11 cellular contexts compared by ENCODE assay signal in genomic region chr1:58592521-58593134, GRCh38. TPM values are rescaled to one million over a fixed set of nuclear protein-coding genes. Genes with fewer than 3 reads are reported as not detected.
DNase-seq lines count a peak whose midpoint lies in the region; ATAC-seq and TF ChIP-seq lines count a peak whose summit lies in the region.
"Had no signal": no experiment of that assay in that cellular context is flagged by ENCODE, and none has a peak within 500 bp of the region (broad histone marks: within the 10 kb centered on the region; RNA-seq: fewer than 3 reads in every experiment).

No MANE protein-coding gene starts in this region.

- no peak overlapping the region for H3K27ac Mint-ChIP-seq in stimulated activated effector memory CD8-positive, alpha-beta T cell treated with anti-CD3 and anti-CD28 coated beads, Interleukin-12 subunit alpha, Interleukin-12 subunit beta, amount 100 ng/mL, for 72 hours
- no peak overlapping the region for H3K27ac Mint-ChIP-seq in activated CD8-positive, alpha-beta memory T cell treated with anti-CD3 and anti-CD28 coated beads, Interleukin-2, amount 10 ng/mL, durations not matched to agents 7 days and 5 days
- H3K27ac Mint-ChIP-seq: activated naive CD8-positive, alpha-beta T cell treated with anti-CD3 and anti-CD28 coated beads for 36 hours; T-cell had no signal

- no peak overlapping the region for H3K4me3 Mint-ChIP-seq in stimulated activated effector memory CD8-positive, alpha-beta T cell treated with anti-CD3 and anti-CD28 coated beads, Interleukin-12 subunit alpha, Interleukin-12 subunit beta, amount 100 ng/mL, for 72 hours
- H3K4me3 Mint-ChIP-seq in activated CD8-positive, alpha-beta memory T cell treated with anti-CD3 and anti-CD28 coated beads, Interleukin-2, amount 10 ng/mL, durations not matched to agents 7 days and 5 days, result no peak overlapping the region
- H3K4me3 Mint-ChIP-seq: activated naive CD8-positive, alpha-beta T cell treated with anti-CD3 and anti-CD28 coated beads for 36 hours; T-cell had no signal

- peaks cover 44% of the 10 kb centered on the region for H3K27me3 Mint-ChIP-seq in activated CD8-positive, alpha-beta memory T cell treated with anti-CD3 and anti-CD28 coated beads, Interleukin-2, amount 10 ng/mL, durations not matched to agents 7 days and 5 days

- no peak overlapping the region for H3K4me3 ChIP-seq in AG04449 (ENCODE audit: low read depth, low read length)

- no peaks in the 10 kb centered on the region for H3K4me1 Mint-ChIP-seq in stimulated activated effector memory CD8-positive, alpha-beta T cell treated with anti-CD3 and anti-CD28 coated beads, Interleukin-12 subunit alpha, Interleukin-12 subunit beta, amount 100 ng/mL, for 72 hours
- H3K4me1 Mint-ChIP-seq in activated CD8-positive, alpha-beta memory T cell treated with anti-CD3 and anti-CD28 coated beads, Interleukin-2, amount 10 ng/mL, durations not matched to agents 7 days and 5 days, result no peaks in the 10 kb centered on the region
- H3K4me1 Mint-ChIP-seq: activated naive CD8-positive, alpha-beta T cell treated with anti-CD3 and anti-CD28 coated beads for 36 hours; T-cell had no signal

- POLR2A ChIA-PET in AG04449 (lab: Yijun Ruan, JAX), result no interaction called here

- no peak for ATAC-seq in stimulated activated effector memory CD8-positive, alpha-beta T cell treated with anti-CD3 and anti-CD28 coated beads, Interleukin-12 subunit alpha, Interleukin-12 subunit beta, amount 100 ng/mL, for 72 hours
- ATAC-seq in GM19452 (IDR thresholded peaks at IDR 0.05; ENCODE audit: unreplicated experiment), result no peak
- no peak for ATAC-seq in activated CD8-positive, alpha-beta memory T cell treated with anti-CD3 and anti-CD28 coated beads, Interleukin-2, amount 10 ng/mL, durations not matched to agents 7 days and 5 days
- ATAC-seq: left colon, T-cell had no signal

- DNase-seq in AG04449 (ENCODE audit: low read depth, low spot score) (peak; percentile 75), LHCN-M2 (ENCODE audit: low read depth) (peak; percentile 97), dermis blood vessel endothelial cell (peak; percentile 98), lung microvascular endothelial cell (ENCODE audit: low read depth in 2 of 2) (peak; percentile 77 to 97), NCI-H128 (lab: John Stamatoyannopoulos, UW; ENCODE audit: unreplicated experiment) (no peak)
- DNase-seq in stimulated activated effector memory CD8-positive, alpha-beta T cell treated with anti-CD3 and anti-CD28 coated beads, Interleukin-12 subunit alpha, Interleukin-12 subunit beta, amount 100 ng/mL, for 72 hours (ENCODE audit: low spot score in 2 of 2), result no peak
- no peak for DNase-seq in activated CD8-positive, alpha-beta memory T cell treated with anti-CD3 and anti-CD28 coated beads, Interleukin-2, amount 10 ng/mL, durations not matched to agents 7 days and 5 days
- DNase-seq: activated naive CD8-positive, alpha-beta T cell treated with anti-CD3 and anti-CD28 coated beads for 36 hours; left colon; T-cell had no signal

- no peaks in the 10 kb centered on the region for H3K9me3 Mint-ChIP-seq in stimulated activated effector memory CD8-positive, alpha-beta T cell treated with anti-CD3 and anti-CD28 coated beads, Interleukin-12 subunit alpha, Interleukin-12 subunit beta, amount 100 ng/mL, for 72 hours
- H3K9me3 Mint-ChIP-seq in activated CD8-positive, alpha-beta memory T cell treated with anti-CD3 and anti-CD28 coated beads, Interleukin-2, amount 10 ng/mL, durations not matched to agents 7 days and 5 days (ENCODE audit: low read depth), result no peaks in the 10 kb centered on the region
- H3K9me3 Mint-ChIP-seq: activated naive CD8-positive, alpha-beta T cell treated with anti-CD3 and anti-CD28 coated beads for 36 hours; T-cell had no signal

- CTCF ChIA-PET in AG04449 (lab: Yijun Ruan, JAX), result interaction anchor here (1.2 to 1.5 kb wide), 2 partner anchors 9 to 46 kb away, joined by 3 read pairs; partner anchors contain the start of gene OMA1
- CTCF ChIA-PET in activated CD8-positive, alpha-beta memory T cell treated with anti-CD3 and anti-CD28 coated beads, Interleukin-2, amount 10 ng/mL, durations not matched to agents 7 days and 5 days (lab: Charles Lee), result no interaction called here

- no peak for TF ChIP-seq CTCF in AG04449 (IDR thresholded peaks at IDR 0.05; ENCODE audit: insufficient read depth, low read length, missing control alignments)

- H3K36me3 Mint-ChIP-seq in stimulated activated effector memory CD8-positive, alpha-beta T cell treated with anti-CD3 and anti-CD28 coated beads, Interleukin-12 subunit alpha, Interleukin-12 subunit beta, amount 100 ng/mL, for 72 hours, result no peaks in the 10 kb centered on the region
- no peaks in the 10 kb centered on the region for H3K36me3 Mint-ChIP-seq in activated CD8-positive, alpha-beta memory T cell treated with anti-CD3 and anti-CD28 coated beads, Interleukin-2, amount 10 ng/mL, durations not matched to agents 7 days and 5 days
- H3K36me3 Mint-ChIP-seq: activated naive CD8-positive, alpha-beta T cell treated with anti-CD3 and anti-CD28 coated beads for 36 hours; T-cell had no signal

RNA-seq across cellular contexts. Expression of gene TACSTD2, which starts 15.6 kb away (rescaled TPM):
- total RNA-seq in LHCN-M2 (2014; rRNA removed) (not detected in 2 replicates), dermis blood vessel endothelial cell (43.9 and 48.0 TPM in 2 replicates), lung microvascular endothelial cell (9.6 and 56.2 TPM in 2 replicates)
- polyA plus RNA-seq in LHCN-M2 (2012), result not detected
- total RNA-seq in activated CD8-positive, alpha-beta memory T cell treated with anti-CD3 and anti-CD28 coated beads, Interleukin-2, amount 10 ng/mL, durations not matched to agents 7 days and 5 days, result not detected

RNA-seq across cellular contexts. Expression of gene OMA1, which starts 46.1 kb away (rescaled TPM):
- total RNA-seq in LHCN-M2 (2014; rRNA removed) (11.7 and 20.6 TPM in 2 replicates), dermis blood vessel endothelial cell (16.7 and 21.3 TPM in 2 replicates), lung microvascular endothelial cell (9.8 and 27.8 TPM in 2 replicates)
- 6.4 TPM for polyA plus RNA-seq in LHCN-M2 (2012)
- 10 to 100 TPM; 24.9 to 26.0 TPM for total RNA-seq in activated CD8-positive, alpha-beta memory T cell treated with anti-CD3 and anti-CD28 coated beads, Interleukin-2, amount 10 ng/mL, durations not matched to agents 7 days and 5 days

Comparison
In these comparisons a context has a peak if more than half of its experiments do, and no peak if none do; other contexts are left out.
1. DNase-seq: peak in AG04449 (single experiment), LHCN-M2 (single experiment), dermis blood vessel endothelial cell (single experiment) and lung microvascular endothelial cell (2 of 2); none in stimulated activated effector memory CD8-positive, alpha-beta T cell treated with anti-CD3 and anti-CD28 coated beads, Interleukin-12 subunit alpha, Interleukin-12 subunit beta, amount 100 ng/mL, for 72 hours (0 of 2), NCI-H128 (single experiment) and activated CD8-positive, alpha-beta memory T cell treated with anti-CD3 and anti-CD28 coated beads, Interleukin-2, amount 10 ng/mL, durations not matched to agents 7 days and 5 days (single experiment).
2. RNA of gene TACSTD2, which starts 15.6 kb away (total RNA-seq): 9.6 to 56.2 TPM in lung microvascular endothelial cell and 43.9 to 48.0 TPM in dermis blood vessel endothelial cell; not detected in LHCN-M2 and not detected in activated CD8-positive, alpha-beta memory T cell treated with anti-CD3 and anti-CD28 coated beads, Interleukin-2, amount 10 ng/mL, durations not matched to agents 7 days and 5 days; every median in the first group is over 10 times any median in the second.